ENCODE assay signal across 8 cellular contexts in the genomic region with DNA sequence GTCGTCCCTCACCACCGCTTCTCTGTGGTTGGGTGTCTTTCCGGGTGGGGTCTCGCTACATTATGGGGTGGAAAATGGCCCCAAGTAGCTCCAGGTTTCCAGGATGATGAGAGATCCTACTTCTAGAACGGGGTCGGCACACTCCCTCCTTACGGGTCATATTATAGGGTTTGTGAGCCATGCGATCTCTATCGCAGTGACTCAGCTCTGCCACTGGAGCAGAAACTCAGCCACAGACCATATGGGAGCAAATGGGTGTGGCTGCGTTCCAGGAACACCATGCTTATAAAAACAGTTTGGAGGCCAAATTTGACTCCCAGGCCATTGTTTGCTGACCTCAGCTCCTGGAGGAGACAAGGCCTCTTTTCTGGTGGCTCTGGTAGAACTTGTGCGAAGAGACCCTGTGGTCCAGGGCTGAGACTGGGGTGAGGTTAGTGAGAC.
DNase-seq lines count a peak whose midpoint lies in the region; ATAC-seq, FAIRE-seq and TF ChIP-seq lines count a peak whose summit lies in the region.
"Not testable (repeated sequence)": the region's sequence is repeated elsewhere in the genome, so short reads cannot be mapped to it uniquely, and the experiment has no call there.

No MANE protein-coding gene starts in this region.

- H3K79me2 ChIP-seq in K562 (ENCODE audit: control insufficient read depth, insufficient read depth, low read length) = not testable (repeated sequence)

- peak overlapping the region; percentile 71 for H3K27ac ChIP-seq in Panc1 (ENCODE audit: low read length)
- peak overlapping the region; percentile 80 for H3K27ac ChIP-seq in K562 (ENCODE audit: extremely low read depth, low read depth, low read length)
- peak overlapping the region; percentile 58 to 76 (median 70) for H3K27ac ChIP-seq in stomach

- POLR2A ChIA-PET in Panc1 (lab: Charles Lee) = interaction anchor here (0.5 kb wide), 1 partner anchor 1623 kb away, joined by 3 read pairs; no protein-coding TSS in a partner anchor
- POLR2A ChIA-PET in K562 (lab: Yijun Ruan, JAX) = interaction anchor here (0.6 to 1.4 kb wide), 6 partner anchors 9 to 51 kb away, joined by 3 to 5 read pairs (median 3); no protein-coding TSS in a partner anchor

- BruUV-seq in Panc1 (replicated peaks; lab: Mats Ljungman, UMichigan); K562 (replicated peaks; lab: Mats Ljungman, UMichigan): not testable (repeated sequence)

- not testable (repeated sequence) for TF ChIP-seq POLR2A in K562 (conservative IDR thresholded peaks at IDR 0.05); lower leg skin (IDR thresholded peaks at IDR 0.05); stomach (IDR thresholded peaks at IDR 0.05)

- peak overlapping the region; percentile 31 to 84; a peak in 3 of 4 replicates for H3K9ac ChIP-seq in K562 (ENCODE audit: insufficient read depth in 1 of 2, low read depth in 2 of 2, low read length in 2 of 2)

- FAIRE-seq in K562 (lab: Jason Lieb, UNC) = peak; percentile 82

- H2AFZ ChIP-seq in K562 (ENCODE audit: low read depth, low read length) = peak overlapping the region; percentile 92

- not testable (repeated sequence) for H4K20me1 ChIP-seq in K562 (replicated peaks; ENCODE audit: control insufficient read depth, insufficient read depth, low read length)

- CTCF ChIA-PET in Panc1 (lab: Charles Lee); K562 (lab: Yijun Ruan, JAX; ENCODE audit: low intra/inter-chr PET ratio): not testable (repeated sequence)

- under 1% methylated on average over 11 of the region's 11 CpGs for WGBS in K562 (ENCODE audit: insufficient coverage, low coverage, missing lambda C conversion rate)
- WGBS in lower leg skin, 2 donors = 44 to 69% methylated on average over 11 of the region's 11 CpGs
- WGBS in stomach, 5 donors = 48 to 60% (median 54%) methylated on average over 10 to 11 of the region's 11 CpGs

- ATAC-seq in Panc1 (peak; percentile 93), K562 (peak; percentile 95)

- not testable (repeated sequence) for TF ChIP-seq CTCF in Panc1 (IDR thresholded peaks at IDR 0.05); K562 (IDR thresholded peaks at IDR 0.05 in 2 of 3, conservative IDR thresholded peaks at IDR 0.05 in 1 of 3; ENCODE audit: insufficient read depth in 2 of 3, low read depth in 1 of 3, low read length in 3 of 3); fibroblast of the aortic adventitia (IDR thresholded peaks at IDR 0.05; ENCODE audit: insufficient read depth, low read length); lower leg skin (IDR thresholded peaks at IDR 0.05); stomach (IDR thresholded peaks at IDR 0.05)

- not testable (repeated sequence) for H3K9me1 ChIP-seq in K562 (ENCODE audit: control insufficient read depth, insufficient read depth, low read length)

- H3K27me3 ChIP-seq in Panc1 (ENCODE audit: control insufficient read depth, insufficient read depth, low read length); K562 (ENCODE audit: control insufficient read depth in 2 of 2, insufficient read depth in 2 of 2, low read length in 2 of 2); stomach: not testable (repeated sequence)

- H3K36me3 ChIP-seq in Panc1 (ENCODE audit: control insufficient read depth, insufficient read depth, low read length); K562 (ENCODE audit: control insufficient read depth, insufficient read depth, low read length); stomach: not testable (repeated sequence)

- peak overlapping the region; percentile 77 for H3K4me2 ChIP-seq in K562 (ENCODE audit: insufficient read depth, low read length)

- in situ Hi-C loops in Panc1 (cut with HindIII; ENCODE audit: low pct_unique_long_range_greater_than_20kb, low sequenced_read_pairs); K562 (cut with MboI): not testable (repeated sequence)

- H3K4me1 ChIP-seq in Panc1 (ENCODE audit: control insufficient read depth, insufficient read depth, low read length) (peaks cover 12% of the 10 kb centered on the region), K562 (replicated peaks in 1 of 2; ENCODE audit: control insufficient read depth in 2 of 2, insufficient read depth in 2 of 2, low read length in 2 of 2) (peaks cover 8 to 21% of the 10 kb centered on the region in 2 experiments; a peak in 4 of 5 replicates), stomach (peaks cover 10 to 41% (median 29%) of the 10 kb centered on the region in 4 donors)

- intact Hi-C loops in Panc1 (cut with micrococcal nuclease; ENCODE audit: unreplicated experiment); K562 (cut with micrococcal nuclease); lower leg skin (cut with DNase I; ENCODE audit: low total_unique reads); stomach (cut with DNase I; ENCODE audit: low total_unique reads): not testable (repeated sequence)

- H3K9me3 ChIP-seq in Panc1 (ENCODE audit: control insufficient read depth, insufficient read depth, low read depth, low read length); K562 (replicated peaks; ENCODE audit: control insufficient read depth, insufficient read depth, low read depth, low read length); stomach: not testable (repeated sequence)

- H3K4me3 ChIP-seq in Panc1 (ENCODE audit: low read depth in 2 of 2, low read length in 2 of 2); K562; fibroblast of the aortic adventitia (ENCODE audit: low read depth, low read length); lower leg skin (ENCODE audit: low read depth, poor library complexity, severe bottlenecking); stomach: not testable (repeated sequence)

- not testable (repeated sequence) for TF ChIP-seq RAD21 in K562 (CRISPR knock-in tag; conservative IDR thresholded peaks at IDR 0.05 in 1 of 2, IDR thresholded peaks at IDR 0.05 in 1 of 2)

- peak; percentile 54 for TF ChIP-seq EP300 in K562 (IDR thresholded peaks at IDR 0.05; ENCODE audit: low read length)
- TF ChIP-seq EP300 in stomach (IDR thresholded peaks at IDR 0.05) = not testable (repeated sequence)

- DNase-seq in CD1c-positive myeloid dendritic cell (ENCODE audit: extremely low spot score) = peak; percentile 18
- DNase-seq in HCEC 1CT = peak; percentile 80
- DNase-seq in NCI-H1694 treated with DMSO at 0.1 percent for 48 hours (lab: John Stamatoyannopoulos, UW) = peak; percentile 66
- DNase-seq in Panc1 (ENCODE audit: low read depth, low spot score) = peak; percentile 45
- peak; percentile 73 to 93 (median 74) for DNase-seq in K562 (ENCODE audit: extremely low read depth in 1 of 4, low spot score in 3 of 4)
- DNase-seq in fibroblast of the aortic adventitia (ENCODE audit: low read depth) = peak; percentile 58
- peak; percentile 81 to 95 for DNase-seq in lower leg skin (ENCODE audit: low spot score in 2 of 2)
- peak; percentile 90 for DNase-seq in stomach

TF ChIP-seq in K562, 482 proteins besides CTCF, POLR2A, EP300 and RAD21 (continues in another document):
- TF ChIP-seq MXI1 (IDR thresholded peaks at IDR 0.05; ENCODE audit: low read depth, low read length) = 0 out of 2 replicates have a peak, but pooled peaks have one; percentile 32
- peak; percentile 56; the same call in 1 of the 2 replicates for TF ChIP-seq MAFG (tag; conservative IDR thresholded peaks at IDR 0.05)
- TF ChIP-seq NR2C2 (CRISPR knock-in tag; IDR thresholded peaks at IDR 0.05); JUN (CRISPR knock-in tag; IDR thresholded peaks at IDR 0.05; ENCODE audit: borderline replicate concordance): not testable (repeated sequence)
- peak; percentile 70 for TF ChIP-seq NR2C2 (tag; IDR thresholded peaks at IDR 0.05)
- peak; percentile 44; the same call in 1 of the 2 replicates for TF ChIP-seq CREM (IDR thresholded peaks at IDR 0.05; ENCODE audit: low read depth)
- TF ChIP-seq JUN (IDR thresholded peaks at IDR 0.05; ENCODE audit: borderline replicate concordance, low read depth, low read length) = peak; percentile 79
- TF ChIP-seq, protein P1, sequence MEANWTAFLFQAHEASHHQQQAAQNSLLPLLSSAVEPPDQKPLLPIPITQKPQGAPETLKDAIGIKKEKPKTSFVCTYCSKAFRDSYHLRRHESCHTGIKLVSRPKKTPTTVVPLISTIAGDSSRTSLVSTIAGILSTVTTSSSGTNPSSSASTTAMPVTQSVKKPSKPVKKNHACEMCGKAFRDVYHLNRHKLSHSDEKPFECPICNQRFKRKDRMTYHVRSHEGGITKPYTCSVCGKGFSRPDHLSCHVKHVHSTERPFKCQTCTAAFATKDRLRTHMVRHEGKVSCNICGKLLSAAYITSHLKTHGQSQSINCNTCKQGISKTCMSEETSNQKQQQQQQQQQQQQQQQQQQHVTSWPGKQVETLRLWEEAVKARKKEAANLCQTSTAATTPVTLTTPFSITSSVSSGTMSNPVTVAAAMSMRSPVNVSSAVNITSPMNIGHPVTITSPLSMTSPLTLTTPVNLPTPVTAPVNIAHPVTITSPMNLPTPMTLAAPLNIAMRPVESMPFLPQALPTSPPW (CRISPR knock-in tag; IDR thresholded peaks at IDR 0.05) = peak; percentile 51
- peak in 1 of 3 experiments; percentile 40 for TF ChIP-seq YY1 (IDR thresholded peaks at IDR 0.05; ENCODE audit: borderline replicate concordance in 1 of 3, control insufficient read depth in 1 of 3, extremely low read depth in 1 of 3, insufficient read depth in 3 of 3, insufficient read length in 1 of 3, insufficient replicate concordance in 2 of 3, low read depth in 1 of 3, low read length in 2 of 3)
- TF ChIP-seq TAF1 (IDR thresholded peaks at IDR 0.05; ENCODE audit: control insufficient read depth, extremely low read depth, insufficient read depth, low read length, severe bottlenecking) = peak; percentile 20
- TF ChIP-seq ARID1B (IDR thresholded peaks at IDR 0.05) = peak; percentile 63
- TF ChIP-seq L3MBTL2 (IDR thresholded peaks at IDR 0.05) = peak; percentile 45; the same call in 1 of the 2 replicates
- peak; percentile 18; the same call in 1 of the 2 replicates for TF ChIP-seq POLR2AphosphoS5 (IDR thresholded peaks at IDR 0.05; ENCODE audit: control insufficient read depth, insufficient read depth, low read depth, low read length)
- peak; percentile 47 for TF ChIP-seq KDM5B (IDR thresholded peaks at IDR 0.05; ENCODE audit: insufficient replicate concordance, low read depth, low read length)
- 0 out of 2 replicates have a peak, but pooled peaks have one; percentile 21 for TF ChIP-seq NFIC (IDR thresholded peaks at IDR 0.05)
- TF ChIP-seq SRF (CRISPR knock-in tag; IDR thresholded peaks at IDR 0.05) = peak in 1 of 2 experiments; percentile 32; a peak in 1 of 4 replicates
- TF ChIP-seq NRF1 (conservative IDR thresholded peaks at IDR 0.05 in 1 of 2, IDR thresholded peaks at IDR 0.05 in 1 of 2) = peak; percentile 23 to 32; a peak in 1 of 4 replicates

Comparison
In these comparisons a context has a peak if more than half of its experiments do, and no peak if none do; other contexts are left out.
1. DNase-seq: peak in every context shown above with its lines; median percentile 90 in stomach; 88 in lower leg skin; 80 in HCEC 1CT; 74 in K562; 66 in NCI-H1694 treated with DMSO at 0.1 percent for 48 hours; 58 in fibroblast of the aortic adventitia; 45 in Panc1; 18 in CD1c-positive myeloid dendritic cell.